23 cellular contexts compared by ENCODE assay signal in genomic region chr3:43388188-43388587, GRCh38.
DNase-seq lines count a peak whose midpoint lies in the region; ATAC-seq, FAIRE-seq and TF ChIP-seq lines count a peak whose summit lies in the region.
"Had no signal": no experiment of that assay in that cellular context is flagged by ENCODE, and none has a peak within 500 bp of the region (broad histone marks: within the 10 kb centered on the region; RNA-seq: fewer than 3 reads in every experiment).

No MANE protein-coding gene starts in this region.

- H3K27me3 Mint-ChIP-seq in T-helper 2 cell treated with Interferon-gamma antibody and Interleukin-4, amounts not matched to agents 5 μg/mL and 100 μg/mL, for 36 hours (ENCODE audit: low read depth): peaks cover 18% of the 10 kb centered on the region
- H3K27me3 Mint-ChIP-seq in GM23338 (ENCODE audit: insufficient read depth, low read depth, poor library complexity): peaks cover 15% of the 10 kb centered on the region
- H3K27me3 Mint-ChIP-seq in immature natural killer cell (ENCODE audit: low read depth in 3 of 3): peaks cover 0 to 10% (median 3%) of the 10 kb centered on the region in 3 donors
- H3K27me3 Mint-ChIP-seq in mesothelial cell of epicardium (ENCODE audit: low read depth): no peaks in the 10 kb centered on the region

- peaks cover 6% of the 10 kb centered on the region for H3K36me3 Mint-ChIP-seq in T-helper 2 cell treated with Interferon-gamma antibody and Interleukin-4, amounts not matched to agents 5 μg/mL and 100 μg/mL, for 36 hours (ENCODE audit: low read depth)
- peaks cover 10% of the 10 kb centered on the region for H3K36me3 Mint-ChIP-seq in GM23338 (ENCODE audit: low read depth)
- H3K36me3 Mint-ChIP-seq in immature natural killer cell: peaks cover 5 to 10% (median 7%) of the 10 kb centered on the region in 3 donors
- peaks cover 10% of the 10 kb centered on the region for H3K36me3 Mint-ChIP-seq in mesothelial cell of epicardium

- ATAC-seq in GM23338: no peak; the same call in 1 of the 3 replicates
- ATAC-seq: stimulated activated naive CD8-positive, alpha-beta T cell treated with anti-CD3 and anti-CD28 coated beads, Interleukin-15, Interleukin-2, amounts not matched to agents 100 U/mL and 50 U/mL, for 24 hours had no signal

- H4K20me1 ChIP-seq in GM23338 (replicated peaks; ENCODE audit: insufficient read depth): no peaks in the 10 kb centered on the region; the same call in 1 of the 2 replicates

- H3K4me1 ChIP-seq in GM23338 (ENCODE audit: insufficient read depth) (peaks cover 5% of the 10 kb centered on the region; the same call in 1 of the 2 replicates), skeletal muscle tissue (ENCODE audit: control insufficient read depth in 3 of 3, insufficient read depth in 3 of 3, low read length in 3 of 3) (peaks cover 16 to 25% (median 21%) of the 10 kb centered on the region in 3 donors), kidney (ENCODE audit: control insufficient read depth in 1 of 2, insufficient read depth in 1 of 2, low read depth in 1 of 2, low read length in 2 of 2) (peaks cover 2 to 9% of the 10 kb centered on the region in 2 donors)
- H3K4me1 ChIP-seq: breast epithelium, colonic mucosa had no signal

- no peak for FAIRE-seq in kidney (lab: Jason Lieb, UNC)
- FAIRE-seq: endometrium had no signal

- no peak overlapping the region for H3K4me2 ChIP-seq in GM23338

- no peak for TF ChIP-seq CTCF in GM23338 (conservative IDR thresholded peaks at IDR 0.05; ENCODE audit: low read depth in 2 of 2)
- no peak for TF ChIP-seq CTCF in mesothelial cell of epicardium (IDR thresholded peaks at IDR 0.05; ENCODE audit: unreplicated experiment)
- TF ChIP-seq CTCF in kidney (IDR thresholded peaks at IDR 0.05; ENCODE audit: borderline replicate concordance, extremely low read depth, insufficient read depth): no peak

- no peaks in the 10 kb centered on the region for H3K27me3 ChIP-seq in GM23338 (ENCODE audit: insufficient read depth)
- no peaks in the 10 kb centered on the region for H3K27me3 ChIP-seq in skeletal muscle tissue (ENCODE audit: control insufficient read depth in 3 of 3, insufficient read depth in 3 of 3, low read length in 3 of 3)
- H3K27me3 ChIP-seq: breast epithelium, colonic mucosa, tibial artery had no signal

- H3F3A ChIP-seq in GM23338 (replicated peaks; ENCODE audit: low read depth): no peaks in the 10 kb centered on the region

- no peak for DNase-seq in T-helper 2 cell treated with Interferon-gamma antibody and Interleukin-4, amounts not matched to agents 5 μg/mL and 100 μg/mL, for 36 hours (ENCODE audit: low spot score)
- no peak for DNase-seq in T-helper 2 cell
- DNase-seq in GM23338 (ENCODE audit: low spot score): no peak
- DNase-seq in immature natural killer cell: no peak
- DNase-seq in mesothelial cell of epicardium (ENCODE audit: low spot score in 2 of 2, unreplicated experiment in 2 of 2): no peak
- no peak for DNase-seq in kidney
- no peak for DNase-seq in DMS79 treated with DMSO at 0.1 percent for 48 hours (lab: John Stamatoyannopoulos, UW)
- DNase-seq: activated effector memory CD4-positive, alpha-beta T cell treated with anti-CD3 and anti-CD28 coated beads, Interleukin-2, amount 50 U/mL, for 16 hours; colonic mucosa; COR-L47; DMS79; GM23248; NCI-H1417; NCI-H2081; NCI-H446; NCI-H82; stimulated activated naive CD8-positive, alpha-beta T cell treated with anti-CD3 and anti-CD28 coated beads, Interleukin-15, Interleukin-2, amounts not matched to agents 100 U/mL and 50 U/mL, for 24 hours; T1000; tibial artery had no signal

- peaks cover 4% of the 10 kb centered on the region; the same call in 1 of the 2 replicates for H3K79me2 ChIP-seq in GM23338 (replicated peaks; ENCODE audit: insufficient read depth)

- H3K4me1 Mint-ChIP-seq in T-helper 2 cell treated with Interferon-gamma antibody and Interleukin-4, amounts not matched to agents 5 μg/mL and 100 μg/mL, for 36 hours (ENCODE audit: low read depth): peaks cover 39% of the 10 kb centered on the region
- H3K4me1 Mint-ChIP-seq in GM23338 (peaks cover 19% of the 10 kb centered on the region), immature natural killer cell (peaks cover 54 to 71% of the 10 kb centered on the region in 2 donors), mesothelial cell of epicardium (no peaks in the 10 kb centered on the region)

- H3K9me2 ChIP-seq in GM23338 (ENCODE audit: insufficient read depth): peaks cover 13% of the 10 kb centered on the region

- H3K27ac ChIP-seq in GM23338 (ENCODE audit: low read depth) (0 out of 2 replicates have a peak overlapping the region, but pooled peaks have one; percentile 26), skeletal muscle tissue (ENCODE audit: low read depth, low read length) (peak overlapping the region; percentile 48), kidney (ENCODE audit: low read depth in 2 of 2, low read length in 2 of 2) (no peak overlapping the region)
- H3K27ac ChIP-seq: 22Rv1, colonic mucosa, GM23248, tibial artery had no signal

- H3K4me3 ChIP-seq in GM23338 (no peak overlapping the region), skeletal muscle tissue (ENCODE audit: low read length in 3 of 3) (no peak overlapping the region), kidney (ENCODE audit: low read length in 2 of 2) (no peak overlapping the region)
- H3K4me3 ChIP-seq: breast epithelium, colonic mucosa, GM23248, tibial artery had no signal

- H3K9me3 Mint-ChIP-seq in T-helper 2 cell treated with Interferon-gamma antibody and Interleukin-4, amounts not matched to agents 5 μg/mL and 100 μg/mL, for 36 hours: peaks cover 8% of the 10 kb centered on the region
- H3K9me3 Mint-ChIP-seq in GM23338: peaks cover 8% of the 10 kb centered on the region; the same call in 2 of the 3 replicates
- no peaks in the 10 kb centered on the region for H3K9me3 Mint-ChIP-seq in immature natural killer cell
- peaks cover 20% of the 10 kb centered on the region for H3K9me3 Mint-ChIP-seq in mesothelial cell of epicardium

- peak overlapping the region; percentile 96 for H3K27ac Mint-ChIP-seq in T-helper 2 cell treated with Interferon-gamma antibody and Interleukin-4, amounts not matched to agents 5 μg/mL and 100 μg/mL, for 36 hours
- H3K27ac Mint-ChIP-seq in GM23338 (no peak overlapping the region), immature natural killer cell (peak overlapping the region; percentile 94 to 99 (median 98)), mesothelial cell of epicardium (no peak overlapping the region)

- intact Hi-C loops in kidney (cut with DNase I): no loop called here

- H3K9ac ChIP-seq in skeletal muscle tissue (ENCODE audit: low read depth in 1 of 3, low read length in 3 of 3) (no peak overlapping the region), kidney (ENCODE audit: low read length in 2 of 2) (no peak overlapping the region)
- H3K9ac ChIP-seq: GM23248 had no signal

- no peak overlapping the region for H2AFZ ChIP-seq in GM23338
- H2AFZ ChIP-seq: GM23248 had no signal

- H3K36me3 ChIP-seq in GM23338 (ENCODE audit: insufficient read depth): no peaks in the 10 kb centered on the region
- H3K36me3 ChIP-seq in skeletal muscle tissue (ENCODE audit: control insufficient read depth in 3 of 3, insufficient read depth in 3 of 3, low read length in 3 of 3): no peaks in the 10 kb centered on the region
- H3K36me3 ChIP-seq in kidney (ENCODE audit: control insufficient read depth in 1 of 2, insufficient read depth in 2 of 2, low read length in 2 of 2): no peaks in the 10 kb centered on the region
- H3K36me3 ChIP-seq: breast epithelium, colonic mucosa, tibial artery had no signal

- H3K4me3 Mint-ChIP-seq in T-helper 2 cell treated with Interferon-gamma antibody and Interleukin-4, amounts not matched to agents 5 μg/mL and 100 μg/mL, for 36 hours: no peak overlapping the region
- H3K4me3 Mint-ChIP-seq in GM23338: no peak overlapping the region
- peak overlapping the region in 2 of 5 donors; percentile 6 to 88 for H3K4me3 Mint-ChIP-seq in immature natural killer cell
- H3K4me3 Mint-ChIP-seq in mesothelial cell of epicardium: no peak overlapping the region

- H3K9me3 ChIP-seq in skeletal muscle tissue (ENCODE audit: control insufficient read depth in 3 of 3, low read length in 3 of 3): no peaks in the 10 kb centered on the region
- H3K9me3 ChIP-seq in kidney (ENCODE audit: control insufficient read depth in 1 of 2, low read length in 2 of 2): no peaks in the 10 kb centered on the region
- H3K9me3 ChIP-seq: colonic mucosa had no signal

TF ChIP-seq in GM23338, 12 proteins besides CTCF, POLR2A, EP300 and RAD21:
- no peak for TF ChIP-seq NANOG (IDR thresholded peaks at IDR 0.05; ENCODE audit: borderline replicate concordance)
- no peak for TF ChIP-seq POLR2AphosphoS5 (IDR thresholded peaks at IDR 0.05; ENCODE audit: low read depth)
- no peak for TF ChIP-seq ZNF331 (CRISPR knock-in tag; IDR thresholded peaks at IDR 0.05; ENCODE audit: low read depth)
- no peak for TF ChIP-seq EZH2phosphoT487 (IDR thresholded peaks at IDR 0.05; ENCODE audit: unreplicated experiment)

Comparison
In these comparisons a context has a peak if more than half of its experiments do, and no peak if none do; other contexts are left out.
1. H3K27ac Mint-ChIP-seq: peak in T-helper 2 cell treated with Interferon-gamma antibody and Interleukin-4, amounts not matched to agents 5 μg/mL and 100 μg/mL, for 36 hours (single experiment) and immature natural killer cell (6 of 6); none in GM23338 (single experiment) and mesothelial cell of epicardium (single experiment).
2. H3K27ac ChIP-seq: peak in GM23338 (single experiment) and skeletal muscle tissue (single experiment); none in kidney (0 of 2).